Comparison of ENCODE assay signal across 1 cellular context in genomic region chr18:8385400-8385799, GRCh38.
TF ChIP-seq lines count a peak whose summit lies in the region.

No MANE protein-coding gene starts in this region.

TF ChIP-seq in neural cell, 6 proteins besides CTCF, POLR2A, EP300 and RAD21 (continued from another document):
- no peak for TF ChIP-seq REST (IDR thresholded peaks at IDR 0.05; ENCODE audit: borderline replicate concordance)
TF ChIP-seq in neural cell: peak in this region for 0.
